1 cellular context compared by ENCODE assay signal in the genomic region with DNA sequence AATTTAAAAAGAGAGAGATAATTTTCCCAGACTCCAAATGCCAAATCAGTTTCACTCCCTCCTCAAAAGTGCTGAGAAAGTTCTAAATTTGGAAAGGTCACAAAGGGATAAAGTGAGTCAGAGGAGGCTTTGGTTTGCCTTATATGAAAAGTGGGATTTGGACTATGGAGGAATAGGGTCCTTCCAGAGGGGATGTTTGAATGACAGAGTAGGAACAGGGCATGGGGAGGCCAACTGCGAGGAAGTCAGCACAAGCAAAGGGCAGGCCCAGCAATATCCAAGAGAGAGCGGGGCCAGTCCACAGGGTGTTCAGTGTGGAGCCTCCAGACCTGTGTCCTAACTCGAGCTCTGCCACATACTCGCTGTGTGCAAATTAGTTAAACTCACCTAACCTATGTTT.
TF ChIP-seq lines count a peak whose summit lies in the region.

No MANE protein-coding gene starts in this region.

TF ChIP-seq in IMR-90, 13 proteins besides CTCF, POLR2A, EP300 and RAD21 (continued from another document):
- TF ChIP-seq, protein P1, sequence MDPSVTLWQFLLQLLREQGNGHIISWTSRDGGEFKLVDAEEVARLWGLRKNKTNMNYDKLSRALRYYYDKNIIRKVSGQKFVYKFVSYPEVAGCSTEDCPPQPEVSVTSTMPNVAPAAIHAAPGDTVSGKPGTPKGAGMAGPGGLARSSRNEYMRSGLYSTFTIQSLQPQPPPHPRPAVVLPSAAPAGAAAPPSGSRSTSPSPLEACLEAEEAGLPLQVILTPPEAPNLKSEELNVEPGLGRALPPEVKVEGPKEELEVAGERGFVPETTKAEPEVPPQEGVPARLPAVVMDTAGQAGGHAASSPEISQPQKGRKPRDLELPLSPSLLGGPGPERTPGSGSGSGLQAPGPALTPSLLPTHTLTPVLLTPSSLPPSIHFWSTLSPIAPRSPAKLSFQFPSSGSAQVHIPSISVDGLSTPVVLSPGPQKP (IDR thresholded peaks at IDR 0.05; ENCODE audit: borderline replicate concordance, low read depth, low read length): no peak
- TF ChIP-seq NFE2L2 (IDR thresholded peaks at IDR 0.05; ENCODE audit: low read depth, low read length): no peak
- no peak for TF ChIP-seq CHD1 (IDR thresholded peaks at IDR 0.05; ENCODE audit: low read depth, low read length)
- no peak for TF ChIP-seq BHLHE40 (IDR thresholded peaks at IDR 0.05; ENCODE audit: low read depth, low read length)
- no peak for TF ChIP-seq MAFK (IDR thresholded peaks at IDR 0.05; ENCODE audit: low read depth, low read length)
- no peak for TF ChIP-seq MXI1 (IDR thresholded peaks at IDR 0.05; ENCODE audit: borderline replicate concordance, low read depth, low read length)
- TF ChIP-seq FOS (IDR thresholded peaks at IDR 0.05; ENCODE audit: low read depth, low read length): no peak
- TF ChIP-seq RCOR1 (IDR thresholded peaks at IDR 0.05; ENCODE audit: insufficient replicate concordance, low read length): no peak
- TF ChIP-seq, protein P2, sequence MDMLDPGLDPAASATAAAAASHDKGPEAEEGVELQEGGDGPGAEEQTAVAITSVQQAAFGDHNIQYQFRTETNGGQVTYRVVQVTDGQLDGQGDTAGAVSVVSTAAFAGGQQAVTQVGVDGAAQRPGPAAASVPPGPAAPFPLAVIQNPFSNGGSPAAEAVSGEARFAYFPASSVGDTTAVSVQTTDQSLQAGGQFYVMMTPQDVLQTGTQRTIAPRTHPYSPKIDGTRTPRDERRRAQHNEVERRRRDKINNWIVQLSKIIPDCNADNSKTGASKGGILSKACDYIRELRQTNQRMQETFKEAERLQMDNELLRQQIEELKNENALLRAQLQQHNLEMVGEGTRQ (IDR thresholded peaks at IDR 0.05; ENCODE audit: low read depth, low read length): no peak
- no peak for TF ChIP-seq MAZ (IDR thresholded peaks at IDR 0.05; ENCODE audit: borderline replicate concordance, low read depth, low read length)
- TF ChIP-seq SMC3 (IDR thresholded peaks at IDR 0.05; ENCODE audit: low read depth, low read length): no peak
- TF ChIP-seq RFX5 (IDR thresholded peaks at IDR 0.05; ENCODE audit: low read depth, low read length): no peak
